Comparison of ENCODE assay signal across 23 cellular contexts in the genomic region with DNA sequence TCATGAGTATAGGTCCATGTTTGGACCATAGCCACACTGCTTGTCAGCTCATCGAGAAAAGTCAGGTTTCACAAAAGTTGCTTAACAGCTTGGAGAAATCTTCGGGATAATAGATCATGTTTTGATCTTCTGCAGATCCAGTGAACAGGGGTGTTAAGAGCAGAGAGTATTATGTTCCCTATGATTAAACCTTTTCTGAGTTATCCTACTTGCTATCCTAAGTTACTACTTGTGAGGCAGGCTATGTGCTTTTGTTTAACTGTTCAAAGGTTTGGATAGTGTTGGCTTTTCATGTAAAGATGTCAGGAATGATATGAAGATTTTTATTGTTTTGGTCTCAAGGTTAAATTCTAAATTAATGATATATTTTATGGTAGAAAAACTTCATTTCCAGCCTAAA. TPM values are rescaled to one million over a fixed set of nuclear protein-coding genes. Genes with fewer than 3 reads are reported as not detected.
DNase-seq lines count a peak whose midpoint lies in the region; ATAC-seq lines count a peak whose summit lies in the region.
"Had no signal": no experiment of that assay in that cellular context is flagged by ENCODE, and none has a peak within 500 bp of the region (broad histone marks: within the 10 kb centered on the region; RNA-seq: fewer than 3 reads in every experiment).

No MANE protein-coding gene starts in this region.

- H3K9me3 Mint-ChIP-seq in activated T-cell treated with anti-CD3 and anti-CD28 coated beads, Interleukin-2, amount 50 U/mL, for 24 hours: no peaks in the 10 kb centered on the region

- H2BK120ac ChIP-seq in mesenchymal stem cell (ENCODE audit: low read depth, low read length): no peak overlapping the region

- peak overlapping the region; percentile 73 for H3K9ac ChIP-seq in mesenchymal stem cell (ENCODE audit: low read length)
- H3K9ac ChIP-seq: SK-N-SH had no signal

- no peak overlapping the region for H3K4me3 Mint-ChIP-seq in activated T-cell treated with anti-CD3 and anti-CD28 coated beads, Interleukin-2, amount 50 U/mL, for 24 hours
- H3K4me3 Mint-ChIP-seq in T-helper 17 cell: no peak overlapping the region
- H3K4me3 Mint-ChIP-seq: B cell had no signal

- no peak overlapping the region for H2BK5ac ChIP-seq in mesenchymal stem cell (ENCODE audit: low read depth, low read length, poor library complexity, severe bottlenecking)

- H3K36me3 Mint-ChIP-seq in activated T-cell treated with anti-CD3 and anti-CD28 coated beads, Interleukin-2, amount 50 U/mL, for 24 hours (ENCODE audit: low read depth): peaks cover 81% of the 10 kb centered on the region
- H3K36me3 Mint-ChIP-seq in T-helper 17 cell (ENCODE audit: low read depth): peaks cover 5% of the 10 kb centered on the region

- H3K4me1 ChIP-seq in mesenchymal stem cell (ENCODE audit: control insufficient read depth, insufficient read depth, low read depth, low read length): no peaks in the 10 kb centered on the region

- no peaks in the 10 kb centered on the region for H3K27me3 Mint-ChIP-seq in activated T-cell treated with anti-CD3 and anti-CD28 coated beads, Interleukin-2, amount 50 U/mL, for 24 hours
- H3K27me3 Mint-ChIP-seq in T-helper 17 cell: no peaks in the 10 kb centered on the region
- H3K27me3 Mint-ChIP-seq: B cell had no signal

- no peak for ATAC-seq in T-helper 17 cell
- ATAC-seq: GM12878 had no signal

- peaks cover 15 to 71% of the 10 kb centered on the region in 2 experiments for H3K36me3 ChIP-seq in mesenchymal stem cell (ENCODE audit: control insufficient read depth in 1 of 2, insufficient read depth in 2 of 2, low read depth in 1 of 2, low read length in 2 of 2)

- WGBS in mesenchymal stem cell: 95% methylated on average over 2 of the region's 2 CpGs

- H3K79me1 ChIP-seq in mesenchymal stem cell (replicated peaks; ENCODE audit: low read length, poor library complexity, severe bottlenecking): peaks cover 6% of the 10 kb centered on the region

- no peak overlapping the region for H2BK12ac ChIP-seq in mesenchymal stem cell (ENCODE audit: low read length in 2 of 2)

- no peak overlapping the region for H3K18ac ChIP-seq in mesenchymal stem cell (ENCODE audit: low read depth in 1 of 2, low read length in 2 of 2)

- H2BK15ac ChIP-seq in mesenchymal stem cell (ENCODE audit: low read depth, poor library complexity, severe bottlenecking): no peak overlapping the region

- peaks cover 41% of the 10 kb centered on the region for H3K4me1 Mint-ChIP-seq in activated T-cell treated with anti-CD3 and anti-CD28 coated beads, Interleukin-2, amount 50 U/mL, for 24 hours (ENCODE audit: low read depth)
- peaks cover 29% of the 10 kb centered on the region for H3K4me1 Mint-ChIP-seq in T-helper 17 cell

- H2AFZ ChIP-seq in mesenchymal stem cell (ENCODE audit: low read depth, low read length): no peak overlapping the region

- no peak overlapping the region for H4K8ac ChIP-seq in mesenchymal stem cell (ENCODE audit: low read length)

- H2AK5ac ChIP-seq in mesenchymal stem cell (ENCODE audit: low read length, severe bottlenecking): no peak overlapping the region

- no peak overlapping the region for H4K91ac ChIP-seq in mesenchymal stem cell (ENCODE audit: low read length)

- H3K9me3 ChIP-seq in T-helper 17 cell (ENCODE audit: control insufficient read depth, low read length, poor library complexity, severe bottlenecking): no peaks in the 10 kb centered on the region
- H3K9me3 ChIP-seq in mesenchymal stem cell (ENCODE audit: control insufficient read depth, low read length): no peaks in the 10 kb centered on the region
- H3K9me3 ChIP-seq: HAP-1, SK-N-SH had no signal

- H3K4me2 ChIP-seq in mesenchymal stem cell (ENCODE audit: low read length, poor library complexity, severe bottlenecking): no peak overlapping the region
- H3K4me2 ChIP-seq: SK-N-SH had no signal

- DNase-seq in activated T-cell treated with anti-CD3 and anti-CD28 coated beads, Interleukin-2, amount 50 U/mL, for 24 hours: no peak
- no peak for DNase-seq in activated T-cell treated with anti-CD3 and anti-CD28 coated beads, Interleukin-2, amount 50 U/mL, for 1 hour
- DNase-seq in T-helper 17 cell (no peak), mesenchymal stem cell (no peak), dedifferentiated amniotic fluid mesenchymal stem cell (ENCODE audit: extremely low spot score) (no peak), DMS 273 (lab: John Stamatoyannopoulos, UW; ENCODE audit: unreplicated experiment) (no peak), kidney glomerular epithelial cell (lab: John Stamatoyannopoulos, UW) (no peak), NCI-H345 treated with DMSO at 0.1 percent for 48 hours (lab: John Stamatoyannopoulos, UW; ENCODE audit: unreplicated experiment) (no peak)
- DNase-seq: EL; Kasumi-1; NCI-H1092 treated with DMSO at 0.1 percent for 48 hours; NCI-H146; NCI-H2029 treated with DMSO at 0.1 percent for 48 hours; NCI-H2171; NCI-H446; NCI-H69; NK-92 treated with Interleukin-12 subunit alpha and Interleukin-12 subunit beta, amount 100 ng/mL, for 24 hours; Right ventricle myocardium superior; SK-N-SH had no signal

- no peak overlapping the region for H3K27ac ChIP-seq in mesenchymal stem cell (ENCODE audit: low read length, poor library complexity, severe bottlenecking)
- H3K27ac ChIP-seq: 22Rv1 had no signal

- no peak overlapping the region for H3K14ac ChIP-seq in mesenchymal stem cell (ENCODE audit: low read length in 2 of 2)

- no peak overlapping the region for H3K4ac ChIP-seq in mesenchymal stem cell (ENCODE audit: low read depth in 1 of 2, low read length in 2 of 2)

- no peak overlapping the region for H3K4me3 ChIP-seq in mesenchymal stem cell (ENCODE audit: insufficient read depth in 1 of 2, low read depth in 1 of 2, low read length in 2 of 2)
- H3K4me3 ChIP-seq: GM12878, HAP-1 had no signal

- no peaks in the 10 kb centered on the region for H3K27me3 ChIP-seq in mesenchymal stem cell (ENCODE audit: control insufficient read depth in 1 of 2, insufficient read depth in 1 of 2, low read length in 2 of 2)

- no peak overlapping the region for H3K23ac ChIP-seq in mesenchymal stem cell (ENCODE audit: low read length in 2 of 2)

- peak overlapping the region; percentile 37 for H3K27ac Mint-ChIP-seq in activated T-cell treated with anti-CD3 and anti-CD28 coated beads, Interleukin-2, amount 50 U/mL, for 24 hours
- peak overlapping the region; percentile 92 for H3K27ac Mint-ChIP-seq in T-helper 17 cell
- H3K27ac Mint-ChIP-seq: B cell had no signal

RNA-seq across cellular contexts. Expression of gene NAA30, which starts 11.1 kb away (rescaled TPM):
- total RNA-seq in T-helper 17 cell: 10 to 100 TPM; 19.6 to 22.2 TPM
- 19.0 TPM for polyA plus RNA-seq in mesenchymal stem cell (2013, experiment 1 of 2)
- polyA plus RNA-seq in mesenchymal stem cell (2013, experiment 2 of 2): 19.3 TPM
